1 cellular context compared by ENCODE assay signal in the genomic region with DNA sequence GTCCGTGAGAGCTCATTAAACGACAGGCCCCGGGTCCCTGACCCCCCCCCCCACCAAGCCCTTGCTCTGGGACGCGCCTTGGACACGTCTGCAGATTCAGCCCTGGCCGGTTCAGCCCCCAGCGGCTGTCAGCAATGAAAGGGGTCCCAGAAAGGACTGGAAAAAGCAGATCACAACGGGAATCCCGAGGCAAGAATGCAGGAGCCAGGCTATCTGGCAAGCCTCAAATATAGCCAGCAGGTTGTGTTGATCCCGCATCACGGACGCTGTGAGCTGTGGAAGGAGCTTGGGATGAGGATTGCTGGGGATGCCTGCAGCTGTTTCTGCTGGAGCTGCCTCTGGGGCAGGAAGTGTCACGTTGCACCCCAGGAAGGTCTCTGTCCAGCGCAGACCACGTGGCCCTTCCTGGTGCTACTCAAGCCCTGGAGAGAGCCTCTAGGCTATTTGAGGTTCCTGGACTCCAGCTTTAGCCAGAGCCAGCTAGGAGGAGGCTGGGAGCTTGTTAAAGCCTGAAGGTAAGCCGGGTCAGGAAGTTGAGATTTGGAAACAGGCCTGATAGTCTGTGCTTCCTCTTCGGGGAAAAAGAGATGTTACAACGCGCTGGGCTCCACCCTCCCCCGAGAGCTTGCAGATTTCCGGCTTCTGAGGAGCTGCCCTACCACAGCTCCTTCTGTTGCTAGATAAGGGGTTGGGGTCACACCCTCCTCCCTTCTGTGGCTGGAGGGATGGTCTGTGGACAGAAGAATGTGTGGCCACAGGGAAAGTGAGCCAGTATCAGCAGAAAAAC.
TF ChIP-seq lines count a peak whose summit lies in the region.

No MANE protein-coding gene starts in this region.

TF ChIP-seq in WTC11, 78 proteins besides CTCF, POLR2A, EP300 and RAD21 (continued from another document):
- TF ChIP-seq ZNF138 (CRISPR knock-in tag; conservative IDR thresholded peaks at IDR 0.05) (no peak), NFYB (CRISPR knock-in tag; conservative IDR thresholded peaks at IDR 0.05; ENCODE audit: low read depth) (no peak), MYBL2 (CRISPR knock-in tag; IDR thresholded peaks at IDR 0.05) (peak; percentile 55; the same call in 1 of the 2 replicates), NR3C1 (CRISPR knock-in tag; conservative IDR thresholded peaks at IDR 0.05; ENCODE audit: low read depth) (no peak), SMAD4 (CRISPR knock-in tag; IDR thresholded peaks at IDR 0.05) (no peak), ETV6 (CRISPR knock-in tag; IDR thresholded peaks at IDR 0.05) (peak; percentile 80)
- TF ChIP-seq, protein P1, sequence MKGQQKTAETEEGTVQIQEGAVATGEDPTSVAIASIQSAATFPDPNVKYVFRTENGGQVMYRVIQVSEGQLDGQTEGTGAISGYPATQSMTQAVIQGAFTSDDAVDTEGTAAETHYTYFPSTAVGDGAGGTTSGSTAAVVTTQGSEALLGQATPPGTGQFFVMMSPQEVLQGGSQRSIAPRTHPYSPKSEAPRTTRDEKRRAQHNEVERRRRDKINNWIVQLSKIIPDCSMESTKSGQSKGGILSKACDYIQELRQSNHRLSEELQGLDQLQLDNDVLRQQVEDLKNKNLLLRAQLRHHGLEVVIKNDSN (CRISPR knock-in tag; IDR thresholded peaks at IDR 0.05): peak; percentile 91
